In genomic region chr21:21632926-21633325, GRCh38 we compare ENCODE assay signal across 39 cellular contexts.
"Had no signal": no experiment of that assay in that cellular context is flagged by ENCODE, and none has a peak within 500 bp of the region (broad histone marks: within the 10 kb centered on the region; RNA-seq: fewer than 3 reads in every experiment).

No MANE protein-coding gene starts in this region.

- H3K4me3 Mint-ChIP-seq: activated naive CD4-positive, alpha-beta T cell treated with anti-CD3 and anti-CD28 coated beads for 36 hours; activated naive CD4-positive, alpha-beta T cell treated with anti-CD3 and anti-CD28 coated beads, Interleukin-2, amount 10 ng/mL, durations not matched to agents 7 days and 5 days; activated naive CD4-positive, alpha-beta T cell treated with anti-CD3 and anti-CD28 coated beads, Interleukin-2, amount 50 U/mL, for 24 hours; activated naive CD8-positive, alpha-beta T cell; activated naive CD8-positive, alpha-beta T cell treated with anti-CD3 and anti-CD28 coated beads for 36 hours; activated naive CD8-positive, alpha-beta T cell treated with anti-CD3 and anti-CD28 coated beads, Interleukin-2, amount 10 ng/mL, durations not matched to agents 7 days and 5 days; activated naive CD8-positive, alpha-beta T cell treated with anti-CD3 and anti-CD28 coated beads, Interleukin-2, amount 50 U/mL, for 24 hours; activated T-cell treated with anti-CD3 and anti-CD28 coated beads, Interleukin-2, amount 50 U/mL, for 24 hours; activated T-cell treated with anti-CD3 and anti-CD28 coated beads, Interleukin-2, amount 50 U/mL, for 4 hours; activated T-cell treated with anti-CD3 and anti-CD28 coated beads, Interleukin-2, amount 50 U/mL, for 72 hours; activated T-helper 1 cell treated with anti-CD3 and anti-CD28 coated beads, Interleukin-12 subunit alpha, Interleukin-12 subunit beta, Interleukin-2, Interleukin-4 antibody, amounts not matched to agents 30 ng/mL and 10 ng/mL and 1 ng/mL, durations not matched to agents 14 hours and 24 hours and 36 hours; activated T-helper 17 cell treated with anti-CD3 and anti-CD28 coated beads, Interleukin-2, amount 50 U/mL, for 72 hours; brain; central memory CD8-positive, alpha-beta T cell had no signal

- FAIRE-seq: bronchial epithelial cell had no signal

- H3K27me3 Mint-ChIP-seq: activated naive CD4-positive, alpha-beta T cell treated with anti-CD3 and anti-CD28 coated beads, Interleukin-2, amount 10 ng/mL, durations not matched to agents 7 days and 5 days; activated naive CD4-positive, alpha-beta T cell treated with anti-CD3 and anti-CD28 coated beads, Interleukin-2, amount 50 U/mL, for 24 hours; activated naive CD8-positive, alpha-beta T cell; activated naive CD8-positive, alpha-beta T cell treated with anti-CD3 and anti-CD28 coated beads for 36 hours; activated naive CD8-positive, alpha-beta T cell treated with anti-CD3 and anti-CD28 coated beads, Interleukin-2, amount 10 ng/mL, durations not matched to agents 7 days and 5 days; activated naive CD8-positive, alpha-beta T cell treated with anti-CD3 and anti-CD28 coated beads, Interleukin-2, amount 50 U/mL, for 24 hours; activated T-cell treated with anti-CD3 and anti-CD28 coated beads, Interleukin-2, amount 50 U/mL, for 24 hours; activated T-helper 17 cell treated with anti-CD3 and anti-CD28 coated beads, Interleukin-2, amount 50 U/mL, for 72 hours; central memory CD8-positive, alpha-beta T cell had no signal

- H3K27me3 ChIP-seq: adrenal gland, ascending aorta, body of pancreas, brain microvascular endothelial cell, breast epithelium, cardiac muscle cell had no signal

- H3K27ac Mint-ChIP-seq: activated naive CD4-positive, alpha-beta T cell treated with anti-CD3 and anti-CD28 coated beads for 36 hours; activated naive CD4-positive, alpha-beta T cell treated with anti-CD3 and anti-CD28 coated beads, Interleukin-2, amount 10 ng/mL, durations not matched to agents 7 days and 5 days; activated naive CD4-positive, alpha-beta T cell treated with anti-CD3 and anti-CD28 coated beads, Interleukin-2, amount 50 U/mL, for 24 hours; activated naive CD4-positive, alpha-beta T cell treated with anti-CD3 and anti-CD28 coated beads, Interleukin-2, amount 50 U/mL, for 72 hours; activated naive CD8-positive, alpha-beta T cell; activated naive CD8-positive, alpha-beta T cell treated with anti-CD3 and anti-CD28 coated beads for 36 hours; activated naive CD8-positive, alpha-beta T cell treated with anti-CD3 and anti-CD28 coated beads, Interleukin-2, amount 10 ng/mL, durations not matched to agents 7 days and 5 days; activated naive CD8-positive, alpha-beta T cell treated with anti-CD3 and anti-CD28 coated beads, Interleukin-2, amount 50 U/mL, for 24 hours; activated T-cell treated with anti-CD3 and anti-CD28 coated beads, Interleukin-2, amount 50 U/mL, for 24 hours; activated T-cell treated with anti-CD3 and anti-CD28 coated beads, Interleukin-2, amount 50 U/mL, for 72 hours; activated T-helper 1 cell treated with anti-CD3 and anti-CD28 coated beads, Interleukin-12 subunit alpha, Interleukin-12 subunit beta, Interleukin-2, Interleukin-4 antibody, amounts not matched to agents 30 ng/mL and 10 ng/mL and 1 ng/mL, durations not matched to agents 14 hours and 24 hours and 36 hours; activated T-helper 17 cell treated with anti-CD3 and anti-CD28 coated beads, Interleukin-2, amount 50 U/mL, for 72 hours; activated T-helper 2 cell treated with anti-CD3 and anti-CD28 coated beads, Interferon-gamma antibody, Interleukin-2, Interleukin-4, amounts not matched to agents 10 μg/mL and 5 μg/mL and 100 μg/mL, durations not matched to agents 14 hours and 24 hours and 36 hours; brain had no signal

- ATAC-seq: activated naive CD4-positive, alpha-beta T cell treated with anti-CD3 and anti-CD28 coated beads, Interleukin-2, amount 50 U/mL, for 72 hours; activated naive CD8-positive, alpha-beta T cell treated with anti-CD3 and anti-CD28 coated beads, Interleukin-2, amount 50 U/mL, for 24 hours; activated T-cell treated with anti-CD3 and anti-CD28 coated beads, Interleukin-2, amount 50 U/mL, for 4 hours; activated T-cell treated with anti-CD3 and anti-CD28 coated beads, Interleukin-2, amount 50 U/mL, for 72 hours; activated T-helper 17 cell treated with anti-CD3 and anti-CD28 coated beads, Interleukin-2, amount 50 U/mL, for 72 hours; body of pancreas had no signal

- H3K36me3 Mint-ChIP-seq: activated naive CD4-positive, alpha-beta T cell treated with anti-CD3 and anti-CD28 coated beads, Interleukin-2, amount 10 ng/mL, durations not matched to agents 7 days and 5 days; activated naive CD4-positive, alpha-beta T cell treated with anti-CD3 and anti-CD28 coated beads, Interleukin-2, amount 50 U/mL, for 24 hours; activated naive CD8-positive, alpha-beta T cell; activated naive CD8-positive, alpha-beta T cell treated with anti-CD3 and anti-CD28 coated beads for 36 hours; activated naive CD8-positive, alpha-beta T cell treated with anti-CD3 and anti-CD28 coated beads, Interleukin-2, amount 10 ng/mL, durations not matched to agents 7 days and 5 days; brain had no signal

- H3K9me3 ChIP-seq: adrenal gland, ascending aorta, body of pancreas had no signal

- DNase-seq: activated effector memory CD4-positive, alpha-beta T cell treated with anti-CD3 and anti-CD28 coated beads, Interleukin-2, amount 50 U/mL, for 16 hours; activated effector memory CD4-positive, alpha-beta T cell treated with Interleukin-2 at 50 U/mL for 16 hours; activated gamma-delta T cell; activated gamma-delta T cell treated with Interleukin-2 at 50 U/mL for 16 hours; activated naive CD4-positive, alpha-beta T cell; activated naive CD4-positive, alpha-beta T cell treated with anti-CD3 and anti-CD28 coated beads for 36 hours; activated naive CD4-positive, alpha-beta T cell treated with anti-CD3 and anti-CD28 coated beads, Interleukin-2, amount 10 ng/mL, durations not matched to agents 7 days and 5 days; activated naive CD4-positive, alpha-beta T cell treated with anti-CD3 and anti-CD28 coated beads, Interleukin-2, amount 50 U/mL, for 16 hours; activated naive CD4-positive, alpha-beta T cell treated with Interleukin-2 at 50 U/mL for 16 hours; activated naive CD8-positive, alpha-beta T cell treated with anti-CD3 and anti-CD28 coated beads for 36 hours; activated naive CD8-positive, alpha-beta T cell treated with anti-CD3 and anti-CD28 coated beads, Interleukin-2, amount 10 ng/mL, durations not matched to agents 7 days and 5 days; activated naive CD8-positive, alpha-beta T cell treated with anti-CD3 and anti-CD28 coated beads, Interleukin-2, amount 50 U/mL, for 24 hours; activated T-cell treated with anti-CD3 and anti-CD28 coated beads, Interleukin-2, amount 50 U/mL, for 1 hour; activated T-cell treated with anti-CD3 and anti-CD28 coated beads, Interleukin-2, amount 50 U/mL, for 24 hours; activated T-cell treated with anti-CD3 and anti-CD28 coated beads, Interleukin-2, amount 50 U/mL, for 4 hours; activated T-cell treated with anti-CD3 and anti-CD28 coated beads, Interleukin-2, amount 50 U/mL, for 48 hours; activated T-cell treated with anti-CD3 and anti-CD28 coated beads, Interleukin-2, amount 50 U/mL, for 72 hours; adrenal gland; amniotic stem cell; amygdala; anterior cingulate cortex; aorta; body of pancreas; brain microvascular endothelial cell; caudate nucleus; central memory CD4-positive, alpha-beta T cell; cerebellar nuclear complex had no signal

- H3K4me1 Mint-ChIP-seq: activated naive CD4-positive, alpha-beta T cell treated with anti-CD3 and anti-CD28 coated beads, Interleukin-2, amount 10 ng/mL, durations not matched to agents 7 days and 5 days; activated naive CD4-positive, alpha-beta T cell treated with anti-CD3 and anti-CD28 coated beads, Interleukin-2, amount 50 U/mL, for 24 hours; activated naive CD8-positive, alpha-beta T cell treated with anti-CD3 and anti-CD28 coated beads for 36 hours; activated naive CD8-positive, alpha-beta T cell treated with anti-CD3 and anti-CD28 coated beads, Interleukin-2, amount 10 ng/mL, durations not matched to agents 7 days and 5 days; activated naive CD8-positive, alpha-beta T cell treated with anti-CD3 and anti-CD28 coated beads, Interleukin-2, amount 50 U/mL, for 24 hours; activated T-helper 17 cell treated with anti-CD3 and anti-CD28 coated beads, Interleukin-2, amount 50 U/mL, for 72 hours; brain; central memory CD8-positive, alpha-beta T cell had no signal

- H3K27ac ChIP-seq: adrenal gland, ascending aorta, body of pancreas, brain microvascular endothelial cell, breast epithelium, cardiac muscle cell had no signal

- H3K4me3 ChIP-seq: adrenal gland, ascending aorta, body of pancreas, breast epithelium, cardiac muscle cell had no signal

- H3K4me1 ChIP-seq: adrenal gland, ascending aorta, body of pancreas, breast epithelium had no signal

- H3K36me3 ChIP-seq: adrenal gland, ascending aorta, brain microvascular endothelial cell, breast epithelium, cardiac muscle cell had no signal
